8 cellular contexts compared by ENCODE assay signal in the genomic region with DNA sequence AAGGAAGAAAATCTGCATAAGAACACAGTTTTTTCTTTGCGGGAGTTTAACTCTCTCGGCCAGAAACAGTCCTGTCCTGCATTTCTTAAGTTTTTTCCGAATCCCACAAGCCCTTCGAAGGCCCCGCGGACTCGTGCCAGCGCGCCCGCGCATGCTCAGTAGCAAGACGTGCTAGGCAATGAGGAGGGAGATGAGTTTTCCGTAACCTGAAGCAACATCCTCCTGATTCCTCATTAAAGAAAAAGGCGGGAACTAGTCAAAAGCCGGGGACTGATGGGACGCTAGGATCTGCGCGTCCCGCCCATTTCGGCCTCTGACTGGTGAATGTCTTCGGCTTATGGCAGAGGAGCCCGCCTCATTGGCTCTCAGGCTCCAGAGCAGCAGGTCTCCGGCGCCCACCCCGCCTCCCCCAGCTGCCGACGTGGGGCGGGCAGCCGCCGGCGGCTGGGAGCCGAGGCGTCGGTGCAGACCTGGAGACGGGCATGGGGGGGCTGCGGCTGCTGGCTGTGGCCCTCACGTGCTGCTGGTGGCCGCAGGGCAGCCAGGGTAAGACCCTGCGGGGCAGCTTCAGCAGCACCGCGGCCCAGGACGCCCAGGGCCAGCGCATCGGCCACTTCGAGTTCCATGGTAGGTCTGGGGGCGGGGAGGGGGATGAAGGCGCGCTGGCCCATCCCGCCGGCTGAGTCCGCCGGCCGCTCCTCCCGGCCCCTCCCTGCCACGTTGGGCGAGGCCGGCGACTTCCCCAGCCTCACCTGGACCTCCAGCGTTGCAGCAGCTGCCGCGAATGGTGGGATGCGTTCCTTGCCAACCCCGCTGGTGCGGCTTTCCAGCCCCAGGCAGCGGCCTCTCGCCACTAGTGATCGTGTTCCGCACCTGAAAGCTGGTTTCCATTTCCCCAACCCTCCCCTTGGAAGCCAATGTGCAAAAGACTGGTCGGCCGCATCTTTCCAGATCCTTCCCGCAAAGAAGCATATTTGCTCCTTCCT. TPM values are rescaled to one million over a fixed set of nuclear protein-coding genes. Genes with fewer than 3 reads are reported as not detected.
DNase-seq lines count a peak whose midpoint lies in the region; ATAC-seq and TF ChIP-seq lines count a peak whose summit lies in the region.

A gene (plus strand): TSS at position 412 of the 986 bp plus-strand sequence. CDS start 71 bp downstream, at position 483.

- H3K36me3 Mint-ChIP-seq in T-helper 17 cell (ENCODE audit: low read depth): peaks cover under 1% of the 10 kb centered on the region
- peaks cover 7% of the 10 kb centered on the region for H3K36me3 Mint-ChIP-seq in progenitor cell of endocrine pancreas (ENCODE audit: insufficient read depth)

- peaks cover 11% of the 10 kb centered on the region for H3K36me3 ChIP-seq in upper lobe of right lung

- H3K27ac ChIP-seq in upper lobe of right lung: peak within 1 kb of the TSS; percentile 79

- peaks cover 9% of the 10 kb centered on the region for H3K9me3 Mint-ChIP-seq in progenitor cell of endocrine pancreas (ENCODE audit: low read depth)

- H3K27me3 Mint-ChIP-seq in T-helper 17 cell (no peaks in the 10 kb centered on the region), progenitor cell of endocrine pancreas (no peaks in the 10 kb centered on the region)

- H3K4me3 Mint-ChIP-seq in T-helper 17 cell (peak within 1 kb of the TSS; percentile 87), progenitor cell of endocrine pancreas (ENCODE audit: low read depth) (peak within 1 kb of the TSS; percentile 83)

- intact Hi-C loops in left ventricle myocardium superior (cut with micrococcal nuclease): no loop called here
- intact Hi-C loops in upper lobe of right lung (cut with DNase I): no loop called here

- H3K27me3 ChIP-seq in upper lobe of right lung: no peaks in the 10 kb centered on the region

- peak within 1 kb of the TSS; percentile 89 for H3K4me3 ChIP-seq in upper lobe of right lung

- peaks cover 21% of the 10 kb centered on the region for H3K4me1 Mint-ChIP-seq in T-helper 17 cell
- peaks cover 6% of the 10 kb centered on the region for H3K4me1 Mint-ChIP-seq in progenitor cell of endocrine pancreas (ENCODE audit: low read depth)

- no peak for TF ChIP-seq CTCF in progenitor cell of endocrine pancreas (IDR thresholded peaks at IDR 0.05; ENCODE audit: unreplicated experiment)
- no peak for TF ChIP-seq CTCF in upper lobe of right lung (IDR thresholded peaks at IDR 0.05)

- peak; percentile 92 for DNase-seq in NCI-H146 treated with DMSO at 0.1 percent for 48 hours (lab: John Stamatoyannopoulos, UW; ENCODE audit: unreplicated experiment)
- DNase-seq in T-helper 17 cell: peak; percentile 71 to 82 (median 73)
- peak; percentile 65 to 98 (median 94) for DNase-seq in anterior cingulate cortex (lab: John Stamatoyannopoulos, UW)
- DNase-seq in left ventricle myocardium superior: peak; percentile 98
- peak; percentile 86 for DNase-seq in progenitor cell of endocrine pancreas (ENCODE audit: low spot score, unreplicated experiment)
- DNase-seq in upper lobe of right lung: peak; percentile 97

- peak within 1 kb of the TSS; percentile 81 for H3K27ac Mint-ChIP-seq in T-helper 17 cell
- H3K27ac Mint-ChIP-seq in progenitor cell of endocrine pancreas: peak within 1 kb of the TSS; percentile 91

- H3K9me3 ChIP-seq in T-helper 17 cell (ENCODE audit: control insufficient read depth, low read length, poor library complexity, severe bottlenecking) (no peaks in the 10 kb centered on the region), upper lobe of right lung (no peaks in the 10 kb centered on the region)

- H3K4me1 ChIP-seq in upper lobe of right lung: peaks cover 8% of the 10 kb centered on the region

- ATAC-seq in GM18498 (IDR thresholded peaks at IDR 0.05; ENCODE audit: unreplicated experiment) (peak; percentile 99), HG02884 (IDR thresholded peaks at IDR 0.05; ENCODE audit: unreplicated experiment) (peak; percentile 97), T-helper 17 cell (peak; percentile 99), left ventricle myocardium superior (peak; percentile 100), upper lobe of right lung (peak; percentile 100)

RNA-seq across cellular contexts. Expression of the gene that starts here (rescaled TPM):
- 1 to 10 TPM; 1.3 to 1.4 TPM for total RNA-seq in T-helper 17 cell
- 5.8 TPM for total RNA-seq in left ventricle myocardium superior
- total RNA-seq in progenitor cell of endocrine pancreas: 5.3 TPM in 2 replicates
- total RNA-seq in upper lobe of right lung: 6.0 TPM

Comparison
In these comparisons a context has a peak if more than half of its experiments do, and no peak if none do; other contexts are left out.
1. Peak in every context shown above with its lines: DNase-seq, ATAC-seq, H3K4me3 ChIP-seq and H3K27ac ChIP-seq.